22 cellular contexts compared by ENCODE assay signal in the genomic region with DNA sequence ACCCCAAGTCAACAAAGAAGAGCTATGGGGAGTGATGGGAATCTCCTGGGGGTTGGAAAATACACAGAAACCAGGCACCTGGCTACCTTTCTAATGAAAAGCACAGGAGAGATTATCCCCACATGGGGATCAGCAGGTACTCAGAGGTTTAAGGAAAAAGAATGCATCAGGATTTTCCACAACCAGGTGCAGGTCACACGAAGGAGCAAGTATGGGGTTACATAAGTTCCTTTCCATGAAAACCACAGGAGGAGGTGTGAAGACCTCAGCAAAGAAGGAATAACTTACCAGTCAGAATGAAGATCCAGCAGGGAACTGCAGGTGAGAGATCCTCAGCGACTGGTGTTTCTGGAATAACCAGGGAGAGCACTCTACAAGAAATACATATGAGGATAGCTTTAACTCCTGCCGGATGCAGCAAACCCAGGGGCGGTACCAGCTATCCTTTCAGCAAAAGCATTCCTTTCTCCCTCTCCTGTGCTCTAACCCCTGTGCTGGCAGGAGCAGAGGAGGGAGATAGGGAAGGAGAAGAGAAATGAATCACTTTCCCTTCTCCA.
DNase-seq lines count a peak whose midpoint lies in the region; ATAC-seq and TF ChIP-seq lines count a peak whose summit lies in the region.
"Had no signal": no experiment of that assay in that cellular context is flagged by ENCODE, and none has a peak within 500 bp of the region (broad histone marks: within the 10 kb centered on the region; RNA-seq: fewer than 3 reads in every experiment).

No MANE protein-coding gene starts in this region.

- no peak for TF ChIP-seq CTCF in epithelial cell of esophagus (IDR thresholded peaks at IDR 0.05; ENCODE audit: insufficient read depth, low read depth, low read length, missing control alignments)

- no peak overlapping the region for H3K4me3 ChIP-seq in NT2/D1 (ENCODE audit: insufficient read length, low read depth)
- H3K4me3 ChIP-seq in epithelial cell of esophagus (ENCODE audit: low read length): no peak overlapping the region
- H3K4me3 ChIP-seq: SK-N-MC, uterus had no signal

- no peaks in the 10 kb centered on the region for H3K27me3 ChIP-seq in NT2/D1 (ENCODE audit: insufficient read depth, insufficient read length)
- H3K27me3 ChIP-seq: uterus had no signal

- H3K9me3 ChIP-seq in NT2/D1 (ENCODE audit: insufficient read depth, low read length): no peaks in the 10 kb centered on the region
- H3K9me3 ChIP-seq: uterus had no signal

- H3K9ac ChIP-seq in NT2/D1 (ENCODE audit: insufficient read length, low read depth): no peak overlapping the region

- ATAC-seq in GM21576 (IDR thresholded peaks at IDR 0.05; ENCODE audit: unreplicated experiment): no peak
- ATAC-seq: activated CD4-positive, CD25-positive, alpha-beta regulatory T cell treated with anti-CD3 and anti-CD28 coated beads, Interleukin-2, amount 50 U/mL, for 24 hours; activated T-helper 17 cell treated with anti-CD3 and anti-CD28 coated beads, Interleukin-2, amount 50 U/mL, for 72 hours; naive thymus-derived CD4-positive, alpha-beta T cell had no signal

- no peaks in the 10 kb centered on the region for H3K4me1 ChIP-seq in NT2/D1 (ENCODE audit: insufficient read depth, insufficient read length)
- H3K4me1 ChIP-seq: uterus had no signal

- DNase-seq in A172 (ENCODE audit: low spot score): peak; percentile 19
- peak; percentile 23 for DNase-seq in NT2/D1 (ENCODE audit: low read depth, low spot score)
- DNase-seq in epithelial cell of esophagus (ENCODE audit: low read depth): peak; percentile 13
- peak; percentile 72 for DNase-seq in iPS-NIHi7 (ENCODE audit: extremely low spot score)
- no peak for DNase-seq in GM19238 (ENCODE audit: insufficient read length, low spot score)
- DNase-seq in NCI-H526 (lab: John Stamatoyannopoulos, UW): no peak
- DNase-seq in occipital lobe (lab: John Stamatoyannopoulos, UW): no peak
- DNase-seq: activated CD4-positive, alpha-beta memory T cell treated with anti-CD3 and anti-CD28 coated beads, Interleukin-2, amount 10 ng/mL, durations not matched to agents 7 days and 5 days; activated naive CD4-positive, alpha-beta T cell treated with anti-CD3 and anti-CD28 coated beads, Interleukin-2, amount 50 U/mL, for 16 hours; amygdala; CD4-positive, alpha-beta T cell; immature natural killer cell; midbrain; naive thymus-derived CD4-positive, alpha-beta T cell; NCI-H1105 treated with DMSO at 0.1 percent for 48 hours; NCI-H2081; NCI-H345; uterus had no signal

- no peaks in the 10 kb centered on the region for H3K36me3 ChIP-seq in NT2/D1 (ENCODE audit: insufficient read depth, insufficient read length, low read length)
- H3K36me3 ChIP-seq: uterus had no signal

Comparison
In these comparisons a context has a peak if more than half of its experiments do, and no peak if none do; other contexts are left out.
1. DNase-seq: peak in A172 (single experiment), NT2/D1 (single experiment), epithelial cell of esophagus (single experiment) and iPS-NIHi7 (single experiment); none in GM19238 (single experiment), NCI-H526 (0 of 2) and occipital lobe (single experiment).